Comparison of ENCODE assay signal across 9 cellular contexts in genomic region chr6:160832422-160832821, GRCh38.
"Had no signal": no experiment of that assay in that cellular context is flagged by ENCODE, and none has a peak within 500 bp of the region (broad histone marks: within the 10 kb centered on the region; RNA-seq: fewer than 3 reads in every experiment).

No MANE protein-coding gene starts in this region.

- H3K9me3 ChIP-seq: HAP-1 had no signal

- DNase-seq: GOT3, H7, HFFc6, IMR-90, KBM-7 had no signal

- H3K4me3 ChIP-seq: GM23248, HAP-1 had no signal

- ATAC-seq: HCT116 had no signal

- H3K9ac ChIP-seq: GM23248 had no signal

- H2AFZ ChIP-seq: GM23248 had no signal

- H3K36me3 ChIP-seq: HAP-1 had no signal

- H3K27ac ChIP-seq: GM23248, HL-60 had no signal
